Comparison of ENCODE assay signal across 23 cellular contexts in genomic region chr11:97638825-97639224, GRCh38.
"Had no signal": no experiment of that assay in that cellular context is flagged by ENCODE, and none has a peak within 500 bp of the region (broad histone marks: within the 10 kb centered on the region; RNA-seq: fewer than 3 reads in every experiment).

No MANE protein-coding gene starts in this region.

- H3K36me3 ChIP-seq: left ventricle myocardium inferior, ovary, right atrium auricular region, stomach, thyroid gland, transverse colon, upper lobe of left lung, vagina had no signal

- H3K4me3 ChIP-seq: left ventricle myocardium inferior, lung, mucosa of descending colon, ovary, right atrium auricular region, skin epidermis, stomach, testis, thyroid gland, transverse colon, upper lobe of left lung, vagina had no signal

- H3K9me3 ChIP-seq: ovary, testis, thyroid gland, vagina had no signal

- ATAC-seq: mucosa of descending colon; naive thymus-derived CD4-positive, alpha-beta T cell; natural killer cell treated with Interleukin-12 subunit alpha and Interleukin-12 subunit beta and Interleukin-15 and Interleukin-18, amount 100 ng/mL, for 72 hours; sciatic nerve; stimulated activated naive B cell treated with anti-CD40 and anti-IgM and Interleukin-4, amounts not matched to agents 10 μg/mL and 1 μg/mL and 100 μg/mL, for 72 hours; stimulated activated naive CD8-positive, alpha-beta T cell treated with anti-CD3 and anti-CD28 coated beads, Interleukin-15, Interleukin-2, amounts not matched to agents 100 U/mL and 50 U/mL, for 24 hours had no signal

- H3K27me3 ChIP-seq: ovary, right atrium auricular region, stomach, testis, thyroid gland, transverse colon, upper lobe of left lung, vagina had no signal

- H3K4me1 ChIP-seq: left ventricle myocardium inferior, right atrium auricular region, stomach, testis, thyroid gland, transverse colon, upper lobe of left lung, vagina had no signal

- H3K27ac ChIP-seq: left ventricle myocardium inferior, ovary, right atrium auricular region, skin epidermis, stomach, testis, thyroid gland, transverse colon, upper lobe of left lung, vagina had no signal

- DNase-seq: islet precursor cell; left ventricle myocardium inferior; midbrain; mucosa of descending colon; naive thymus-derived CD4-positive, alpha-beta T cell; ovary; stimulated activated CD4-positive, alpha-beta T cell treated with anti-CD3 and anti-CD28 coated beads, Interleukin-12 subunit alpha, Interleukin-12 subunit beta, amount 100 ng/mL, for 4 hours; stimulated activated CD4-positive, alpha-beta T cell treated with anti-CD3 and anti-CD28 coated beads, Interleukin-15, amount 100 ng/mL, for 24 hours; stimulated activated CD4-positive, alpha-beta T cell treated with anti-CD3 and anti-CD28 coated beads, Interleukin-2, amount 100 ng/mL, for 24 hours; stimulated activated CD4-positive, alpha-beta T cell treated with anti-CD3 and anti-CD28 coated beads, Interleukin-4, amount 100 ng/mL, for 1 hour; stimulated activated naive B cell treated with anti-CD40 and anti-IgM and Interleukin-4, amounts not matched to agents 10 μg/mL and 1 μg/mL and 100 μg/mL, for 72 hours; stimulated activated naive CD8-positive, alpha-beta T cell treated with anti-CD3 and anti-CD28 coated beads, Interleukin-15, Interleukin-2, amounts not matched to agents 100 U/mL and 50 U/mL, for 24 hours; stomach; testis; thyroid gland; transverse colon; upper lobe of left lung had no signal
